In genomic region chr6:79134699-79135474, GRCh38 we compare ENCODE assay signal across 1 cellular context.
TF ChIP-seq lines count a peak whose summit lies in the region.

No MANE protein-coding gene starts in this region.

TF ChIP-seq in HEK293, 187 proteins besides CTCF, POLR2A, EP300 and RAD21 (continued from another document):
- peak; percentile 42 for TF ChIP-seq SCRT2 (tag by site-specific recombination; IDR thresholded peaks at IDR 0.05)
- no peak for TF ChIP-seq ZNF792 (tag by site-specific recombination; IDR thresholded peaks at IDR 0.05)
- TF ChIP-seq MEIS1 (CRISPR knock-in tag; IDR thresholded peaks at IDR 0.05; ENCODE audit: borderline replicate concordance), result no peak
- TF ChIP-seq PRDM10 (tag by site-specific recombination; IDR thresholded peaks at IDR 0.05), result peak; percentile 76
- TF ChIP-seq ZNF19 (tag by site-specific recombination; IDR thresholded peaks at IDR 0.05; ENCODE audit: low read depth), result no peak
- no peak for TF ChIP-seq ZNF645 (tag by site-specific recombination; IDR thresholded peaks at IDR 0.05)
- no peak for TF ChIP-seq ZNF174 (tag by site-specific recombination; IDR thresholded peaks at IDR 0.05)
- TF ChIP-seq ZNF692 (tag by site-specific recombination; IDR thresholded peaks at IDR 0.05), result no peak
- TF ChIP-seq ZNF677 (tag by site-specific recombination; IDR thresholded peaks at IDR 0.05), result no peak
- no peak for TF ChIP-seq ZNF585B (tag by site-specific recombination; IDR thresholded peaks at IDR 0.05)
- no peak for TF ChIP-seq GLIS1 (tag by site-specific recombination; IDR thresholded peaks at IDR 0.05)
